In genomic region chr2:196170202-196170680, GRCh38 we compare ENCODE assay signal across 8 cellular contexts. TPM values are rescaled to one million over a fixed set of nuclear protein-coding genes. Genes with fewer than 3 reads are reported as not detected.
DNase-seq lines count a peak whose midpoint lies in the region; ATAC-seq and TF ChIP-seq lines count a peak whose summit lies in the region.

No MANE protein-coding gene starts in this region.

- no peaks in the 10 kb centered on the region for H3K36me3 ChIP-seq in A673 (ENCODE audit: insufficient read depth, low read length, poor library complexity, severe bottlenecking)
- H3K36me3 ChIP-seq in PC-9 (ENCODE audit: low read depth) = no peaks in the 10 kb centered on the region
- H3K36me3 ChIP-seq in ascending aorta = no peaks in the 10 kb centered on the region
- H3K36me3 ChIP-seq in iPS-18a (ENCODE audit: control insufficient read depth, low read depth, low read length) = no peaks in the 10 kb centered on the region
- no peaks in the 10 kb centered on the region for H3K36me3 ChIP-seq in smooth muscle cell (ENCODE audit: low read depth)

- H3K9me3 ChIP-seq in A673 (ENCODE audit: low read depth, low read length, poor library complexity, severe bottlenecking) (no peaks in the 10 kb centered on the region), PC-9 (ENCODE audit: insufficient read depth, low read depth) (no peaks in the 10 kb centered on the region), ascending aorta (no peaks in the 10 kb centered on the region), iPS-18a (ENCODE audit: control insufficient read depth, low read depth, low read length) (no peaks in the 10 kb centered on the region), smooth muscle cell (replicated peaks; ENCODE audit: low read depth) (no peaks in the 10 kb centered on the region)

- H3F3A ChIP-seq in PC-9 (ENCODE audit: insufficient read depth, low read depth) = no peaks in the 10 kb centered on the region
- H3F3A ChIP-seq in smooth muscle cell (ENCODE audit: low read depth) = peaks cover 12% of the 10 kb centered on the region

- H3K9me2 ChIP-seq in PC-9 (ENCODE audit: insufficient read depth) = no peaks in the 10 kb centered on the region

- H3K27ac ChIP-seq in A673 (ENCODE audit: low read depth, low read length, poor library complexity, severe bottlenecking) = peak overlapping the region; percentile 85
- peak overlapping the region; percentile 77 for H3K27ac ChIP-seq in PC-9
- peak overlapping the region; percentile 82 to 85 for H3K27ac ChIP-seq in ascending aorta
- H3K27ac ChIP-seq in iPS-18a (ENCODE audit: low read length) = no peak overlapping the region
- H3K27ac ChIP-seq in smooth muscle cell (ENCODE audit: low read depth) = peak overlapping the region; percentile 85

- H2AFZ ChIP-seq in PC-9 (peak overlapping the region; percentile 85; the same call in 1 of the 2 replicates), smooth muscle cell (ENCODE audit: low read depth) (peak overlapping the region; percentile 6)

- H3K4me2 ChIP-seq in PC-9 (peak overlapping the region; percentile 73), smooth muscle cell (peak overlapping the region; percentile 89)

- no peak for TF ChIP-seq CTCF in A673 (conservative IDR thresholded peaks at IDR 0.05; ENCODE audit: low read depth, low read length)
- TF ChIP-seq CTCF in PC-9 (conservative IDR thresholded peaks at IDR 0.05) = no peak
- TF ChIP-seq CTCF in ascending aorta (IDR thresholded peaks at IDR 0.05) = no peak
- TF ChIP-seq CTCF in smooth muscle cell (IDR thresholded peaks at IDR 0.05; ENCODE audit: borderline replicate concordance, insufficient read depth, poor library complexity, severe bottlenecking) = no peak

- BruUV-seq in A673 (replicated peaks; lab: Mats Ljungman, UMichigan) (TSS peak; percentile 37), PC-9 (replicated peaks; lab: Mats Ljungman, UMichigan) (TSS peak; percentile 43)

- peak; percentile 28 for TF ChIP-seq POLR2A in GM15510 (IDR thresholded peaks at IDR 0.05; ENCODE audit: borderline replicate concordance, extremely low read depth, insufficient read length)

- 3% methylated on average over 14 of the region's 14 CpGs for WGBS in smooth muscle cell (ENCODE audit: low lambda C conversion rate)

- peak overlapping the region; percentile 64 for H3K9ac ChIP-seq in iPS-18a (ENCODE audit: low read length)
- peak overlapping the region; percentile 85 for H3K9ac ChIP-seq in smooth muscle cell (ENCODE audit: low read depth)

- intact Hi-C loops in A673 (cut with micrococcal nuclease; ENCODE audit: unreplicated experiment) = loop anchor here (2.0 to 5.0 kb wide), 2 partner anchors 93 to 105 kb away; no protein-coding TSS in a partner anchor
- intact Hi-C loops in PC-9 (cut with micrococcal nuclease; ENCODE audit: unreplicated experiment) = loop anchor here (2.0 to 5.0 kb wide), 3 partner anchors 37 to 107 kb away; no protein-coding TSS in a partner anchor
- intact Hi-C loops in ascending aorta (cut with DNase I) = loop anchor here (2.0 to 5.0 kb wide), 5 partner anchors 58 to 513 kb away; partner anchors contain the start of genes DNAH7 and SLC39A10

- H3K4me3 ChIP-seq in A673 (ENCODE audit: low read depth, low read length, poor library complexity, severe bottlenecking) (peak overlapping the region; percentile 99), PC-9 (peak overlapping the region; percentile 95), ascending aorta (peak overlapping the region; percentile 80 to 90), iPS-18a (ENCODE audit: low read length) (peak overlapping the region; percentile 77), smooth muscle cell (peak overlapping the region; percentile 90)

- H4K20me1 ChIP-seq in PC-9 (ENCODE audit: insufficient read depth) = no peaks in the 10 kb centered on the region
- peaks cover 59% of the 10 kb centered on the region for H4K20me1 ChIP-seq in smooth muscle cell (ENCODE audit: low read depth)

- H3K4me1 ChIP-seq in A673 (ENCODE audit: insufficient read depth, low read length, poor library complexity, severe bottlenecking) (peaks cover 35% of the 10 kb centered on the region), PC-9 (replicated peaks; ENCODE audit: insufficient read depth) (peaks cover 45% of the 10 kb centered on the region), ascending aorta (no peaks in the 10 kb centered on the region), iPS-18a (ENCODE audit: control insufficient read depth, low read depth, low read length) (peaks cover 28% of the 10 kb centered on the region), smooth muscle cell (ENCODE audit: low read depth) (peaks cover 28% of the 10 kb centered on the region)

- DNase-seq in A673 (ENCODE audit: low spot score) = peak; percentile 65
- peak in 1 of 2 experiments; percentile 12 for DNase-seq in PC-9
- DNase-seq in ascending aorta (ENCODE audit: low spot score in 2 of 2) = no peak
- DNase-seq in smooth muscle cell (lab: John Stamatoyannopoulos, UW; ENCODE audit: unreplicated experiment) = no peak
- DNase-seq in GM19240 (ENCODE audit: insufficient read length, low spot score) = no peak

- peaks cover 54% of the 10 kb centered on the region for H3K79me2 ChIP-seq in PC-9 (ENCODE audit: low read depth)
- H3K79me2 ChIP-seq in smooth muscle cell (ENCODE audit: low read depth) = peaks cover 61% of the 10 kb centered on the region

- H3K27me3 ChIP-seq in A673 (replicated peaks; ENCODE audit: insufficient read depth, low read depth, low read length, poor library complexity) (no peaks in the 10 kb centered on the region), PC-9 (ENCODE audit: insufficient read depth, low read depth) (no peaks in the 10 kb centered on the region), ascending aorta (no peaks in the 10 kb centered on the region), iPS-18a (ENCODE audit: control insufficient read depth, insufficient read depth, low read length) (peaks cover 35% of the 10 kb centered on the region), smooth muscle cell (ENCODE audit: low read depth) (no peaks in the 10 kb centered on the region)

- CTCF ChIA-PET in A673 (lab: Charles Lee) (no interaction called here), PC-9 (lab: Charles Lee) (no interaction called here)

- peak; percentile 18 for ATAC-seq in HG03342 (IDR thresholded peaks at IDR 0.05; ENCODE audit: unreplicated experiment)

- POLR2A ChIA-PET in A673 (lab: Charles Lee; ENCODE audit: low non-redundant PET) (interaction anchor here (0.6 kb wide), 2 partner anchors 16 to 543 kb away, joined by 3 read pairs; no protein-coding TSS in a partner anchor), PC-9 (lab: Charles Lee; ENCODE audit: unreplicated experiment) (interaction anchor here (0.7 kb wide), 1 partner anchor 70 kb away, joined by 9 read pairs; no protein-coding TSS in a partner anchor)

RNA-seq across cellular contexts. Expression of gene STK17B, which starts 1.1 kb away (rescaled TPM):
- total RNA-seq in A673 (2021) (18.4 and 18.5 TPM in 2 replicates), PC-9 (2021) (10.8 and 14.9 TPM in 2 replicates), ascending aorta (8.4 TPM), smooth muscle cell (165 and 190 TPM in 2 replicates)
- polyA plus RNA-seq in smooth muscle cell = 26.6 and 33.5 TPM in 2 replicates
